In genomic region chr2:205948883-205949282, GRCh38 we compare ENCODE assay signal across 28 cellular contexts.
"Had no signal": no experiment of that assay in that cellular context is flagged by ENCODE, and none has a peak within 500 bp of the region (broad histone marks: within the 10 kb centered on the region; RNA-seq: fewer than 3 reads in every experiment).

No MANE protein-coding gene starts in this region.

- H3K36me3 Mint-ChIP-seq: naive thymus-derived CD4-positive, alpha-beta T cell; neural progenitor cell had no signal

- H3K4me1 ChIP-seq: foreskin keratinocyte, neural progenitor cell, parathyroid adenoma had no signal

- H3K9ac ChIP-seq: neural progenitor cell, parathyroid adenoma had no signal

- H3K27ac ChIP-seq: epithelial cell of prostate, foreskin keratinocyte, heart right ventricle, left lung, neural progenitor cell, parathyroid adenoma, suprapubic skin had no signal

- FAIRE-seq: islet of Langerhans had no signal

- H3K36me3 ChIP-seq: esophagus muscularis mucosa, gastroesophageal sphincter, heart right ventricle, left lung, neural progenitor cell, suprapubic skin, vagina had no signal

- H3K4me3 Mint-ChIP-seq: dendritic cell treated with granulocyte-macrophage colony-stimulating factor and Interleukin-4, amounts not matched to agents 40 ng/mL and 50 ng/mL, for 4 days; endodermal cell; naive thymus-derived CD4-positive, alpha-beta T cell; nephron; neural progenitor cell; stimulated activated naive CD8-positive, alpha-beta T cell treated with anti-CD3 and anti-CD28 coated beads, Interleukin-15, amount 100 ng/mL, for 72 hours had no signal

- ATAC-seq: gastroesophageal sphincter; left cardiac atrium; naive thymus-derived CD4-positive, alpha-beta T cell had no signal

- H3K27ac Mint-ChIP-seq: dendritic cell treated with granulocyte-macrophage colony-stimulating factor and Interleukin-4, amounts not matched to agents 40 ng/mL and 50 ng/mL, for 4 days; endodermal cell; naive thymus-derived CD4-positive, alpha-beta T cell; neural progenitor cell; progenitor cell of endocrine pancreas; stimulated activated naive CD8-positive, alpha-beta T cell treated with anti-CD3 and anti-CD28 coated beads, Interleukin-15, amount 100 ng/mL, for 72 hours had no signal

- H2AFZ ChIP-seq: parathyroid adenoma had no signal

- H3K4me2 ChIP-seq: neural progenitor cell had no signal

- H3K9me3 ChIP-seq: left lung, suprapubic skin, vagina had no signal

- H3K4me3 ChIP-seq: esophagus muscularis mucosa, gastroesophageal sphincter, heart right ventricle, left lung, neural progenitor cell, smooth muscle cell, suprapubic skin, vagina had no signal

- DNase-seq: effector CD8-positive, alpha-beta T cell; endodermal cell; foreskin keratinocyte; heart right ventricle; hippocampal formation; left cardiac atrium; left lung; mesenchymal stem cell; midbrain; naive thymus-derived CD4-positive, alpha-beta T cell; stimulated activated CD4-positive, alpha-beta T cell treated with anti-CD3 and anti-CD28 coated beads, Interleukin-12 subunit alpha, Interleukin-12 subunit beta, amount 100 ng/mL, for 4 hours; stimulated activated CD4-positive, alpha-beta T cell treated with anti-CD3 and anti-CD28 coated beads, Interleukin-1b, Interleukin-23, amount 100 ng/mL, for 48 hours; stimulated activated CD4-positive, alpha-beta T cell treated with anti-CD3 and anti-CD28 coated beads, Interleukin-4, amount 100 ng/mL, for 1 hour; stimulated activated CD8-positive, alpha-beta memory T cell treated with anti-CD3 and anti-CD28 coated beads, Interleukin-4, amount 100 ng/mL, for 48 hours; stimulated activated naive CD8-positive, alpha-beta T cell treated with anti-CD3 and anti-CD28 coated beads, Interleukin-15, amount 100 ng/mL, for 72 hours; trophoblast cell had no signal

- H3K27me3 ChIP-seq: esophagus muscularis mucosa, foreskin keratinocyte, gastroesophageal sphincter, left lung, neural progenitor cell, suprapubic skin, vagina had no signal

- H3K79me2 ChIP-seq: parathyroid adenoma had no signal
